Comparison of ENCODE assay signal across 8 cellular contexts in the genomic region with DNA sequence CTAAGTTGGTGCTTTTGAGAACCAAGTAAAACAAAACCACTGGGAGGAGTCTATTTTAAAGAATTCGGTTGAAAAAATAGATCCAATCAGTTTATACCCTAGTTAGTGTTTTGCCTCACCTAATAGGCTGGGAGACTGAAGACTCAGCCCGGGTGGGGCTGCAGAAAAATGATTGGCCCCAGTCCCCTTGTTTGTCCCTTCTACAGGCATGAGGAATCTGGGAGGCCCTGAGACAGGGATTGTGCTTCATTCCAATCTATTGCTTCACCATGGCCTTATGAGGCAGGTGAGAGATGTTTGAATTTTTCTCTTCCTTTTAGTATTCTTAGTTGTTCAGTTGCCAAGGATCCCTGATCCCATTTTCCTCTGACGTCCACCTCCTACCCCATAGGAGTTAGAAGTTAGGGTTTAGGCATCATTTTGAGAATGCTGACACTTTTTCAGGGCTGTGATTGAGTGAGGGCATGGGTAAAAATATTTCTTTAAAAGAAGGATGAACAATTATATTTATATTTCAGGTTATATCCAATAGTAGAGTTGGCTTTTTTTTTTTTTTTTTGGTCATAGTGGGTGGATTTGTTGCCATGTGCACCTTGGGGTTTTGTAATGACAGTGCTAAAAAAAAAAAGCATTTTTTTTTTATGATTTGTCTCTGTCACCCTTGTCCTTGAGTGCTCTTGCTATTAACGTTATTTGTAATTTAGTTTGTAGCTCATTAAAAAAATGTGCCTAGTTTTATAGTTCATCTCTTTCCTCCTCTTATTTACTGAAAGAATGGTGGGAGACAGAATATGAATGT. TPM values are rescaled to one million over a fixed set of nuclear protein-coding genes. Genes with fewer than 3 reads are reported as not detected.
DNase-seq lines count a peak whose midpoint lies in the region; ATAC-seq, FAIRE-seq and TF ChIP-seq lines count a peak whose summit lies in the region.

No MANE protein-coding gene starts in this region.

- H3K14ac ChIP-seq in H1 (ENCODE audit: insufficient read length) = no peak overlapping the region

- H3K4me3 Mint-ChIP-seq in Calu3 (ENCODE audit: low read depth, unreplicated experiment) (peak overlapping the region; percentile 13), chondrocyte (ENCODE audit: unreplicated experiment) (no peak overlapping the region)

- H2AK5ac ChIP-seq in H1 (ENCODE audit: low read depth, low read length) = no peak overlapping the region

- intact Hi-C loops in Calu3 (cut with micrococcal nuclease; ENCODE audit: unreplicated experiment) = loop anchor here (2.0 kb wide), 1 partner anchor 45 kb away; the partner anchor contains the start of gene PYM1

- BruUV-seq in Calu3 (replicated peaks; lab: Mats Ljungman, UMichigan) = no TSS peak

- H4K20me1 ChIP-seq in H1 (replicated peaks in 1 of 2; ENCODE audit: control insufficient read depth in 1 of 2, insufficient read depth in 2 of 2, low read length in 2 of 2) = peaks cover 0 to 2% of the 10 kb centered on the region in 2 experiments
- peaks cover 11% of the 10 kb centered on the region for H4K20me1 ChIP-seq in osteoblast (ENCODE audit: insufficient read depth, low read length)

- peaks cover 9% of the 10 kb centered on the region for H3K23me2 ChIP-seq in H1 (ENCODE audit: low read depth, low read length)

- H3K9me3 ChIP-seq in MG63 (no peaks in the 10 kb centered on the region), H1 (ENCODE audit: insufficient read depth in 2 of 2, low read depth in 1 of 2, low read length in 1 of 2) (no peaks in the 10 kb centered on the region), osteoblast (ENCODE audit: low read depth, low read length) (no peaks in the 10 kb centered on the region)

- no peaks in the 10 kb centered on the region for H3K27me3 ChIP-seq in MG63
- H3K27me3 ChIP-seq in H1 (replicated peaks in 1 of 4; ENCODE audit: control insufficient read depth in 3 of 4, extremely low read depth in 1 of 4, insufficient read depth in 3 of 4, low read length in 3 of 4) = no peaks in the 10 kb centered on the region
- H3K27me3 ChIP-seq in osteoblast (ENCODE audit: insufficient read depth, low read length) = no peaks in the 10 kb centered on the region

- DNase-seq in Calu3 = peak; percentile 46
- DNase-seq in MG63 = peak; percentile 26
- DNase-seq in H1 (ENCODE audit: low read depth in 1 of 2, low spot score in 2 of 2) = no peak
- DNase-seq in osteoblast (ENCODE audit: insufficient read length, low spot score, missing footprints) = peak; percentile 83
- no peak for DNase-seq in stimulated activated CD4-positive, alpha-beta T cell treated with anti-CD3 and anti-CD28 coated beads, Interleukin-12 subunit alpha, Interleukin-12 subunit beta, amount 100 ng/mL, for 4 hours
- no peak for DNase-seq in chondrocyte (ENCODE audit: low spot score)

- no peak overlapping the region for H2BK20ac ChIP-seq in H1 (ENCODE audit: low read length)

- H3K4ac ChIP-seq in H1 (replicated peaks; ENCODE audit: insufficient read length, low read depth, low read length) = no peak overlapping the region

- TF ChIP-seq POLR2A in H1 (IDR thresholded peaks at IDR 0.05; ENCODE audit: control extremely low read depth in 1 of 2, low read depth in 2 of 2, low read length in 2 of 2) = no peak

- no peak for ATAC-seq in GM19035 (IDR thresholded peaks at IDR 0.05; ENCODE audit: unreplicated experiment)
- no peak for ATAC-seq in HG03135 (IDR thresholded peaks at IDR 0.05; ENCODE audit: unreplicated experiment)

- H3K9me3 Mint-ChIP-seq in Calu3 (ENCODE audit: low read depth, unreplicated experiment) = no peaks in the 10 kb centered on the region
- no peaks in the 10 kb centered on the region for H3K9me3 Mint-ChIP-seq in chondrocyte (ENCODE audit: low read depth)

- no peak overlapping the region for H2BK120ac ChIP-seq in H1 (replicated peaks; ENCODE audit: low read depth, low read length)

- H3K18ac ChIP-seq in H1 (ENCODE audit: extremely low read depth, low read length) = no peak overlapping the region

- H3K36me3 ChIP-seq in MG63 (peaks cover 45% of the 10 kb centered on the region), H1 (ENCODE audit: control insufficient read depth in 2 of 4, insufficient read depth in 4 of 4, low read length in 3 of 4) (peaks cover 2 to 29% (median 14%) of the 10 kb centered on the region in 4 experiments; a peak in 5 of 8 replicates), osteoblast (ENCODE audit: insufficient read depth, low read length) (peaks cover 8% of the 10 kb centered on the region)

- H3K27ac Mint-ChIP-seq in Calu3 (ENCODE audit: unreplicated experiment) (no peak overlapping the region), chondrocyte (ENCODE audit: unreplicated experiment) (no peak overlapping the region)

- no peak overlapping the region for H4K8ac ChIP-seq in H1 (ENCODE audit: extremely low read depth, insufficient read depth, low read length)

- H3K4me3 ChIP-seq in MG63 (peak overlapping the region; percentile 58), H1 (ENCODE audit: extremely low read depth in 1 of 4, insufficient read depth in 2 of 4, low read depth in 3 of 4, low read length in 4 of 4) (peak overlapping the region in 2 of 4 experiments; percentile 41 to 61; a peak in 2 of 8 replicates), osteoblast (ENCODE audit: insufficient read depth, low read length) (peak overlapping the region; percentile 84)

- no peak overlapping the region for H2BK15ac ChIP-seq in H1 (ENCODE audit: low read length)

- no peak for TF ChIP-seq RAD21 in H1 (IDR thresholded peaks at IDR 0.05 in 1 of 2, conservative IDR thresholded peaks at IDR 0.05 in 1 of 2; ENCODE audit: low read depth in 2 of 2, low read length in 2 of 2)

- H3K4me2 ChIP-seq in H1 (ENCODE audit: insufficient read depth in 1 of 2, low read depth in 2 of 2, low read length in 2 of 2) (peak overlapping the region; percentile 90 to 96), osteoblast (ENCODE audit: insufficient read depth, low read length) (peak overlapping the region; percentile 99)

- H2BK12ac ChIP-seq in H1 (ENCODE audit: low read depth, low read length) = no peak overlapping the region

- CTCF ChIA-PET in Calu3 (lab: Charles Lee) = no interaction called here
- CTCF ChIA-PET in H1 (lab: Charles Lee; ENCODE audit: partially characterized antibody) = interaction anchor here (1.7 kb wide), 1 partner anchor 12 kb away, joined by 6 read pairs; no protein-coding TSS in a partner anchor

- H3K27ac ChIP-seq in H1 (ENCODE audit: low read depth, low read length) (no peak overlapping the region), osteoblast (ENCODE audit: low read depth, low read length) (peak overlapping the region; percentile 99)

- H2AFZ ChIP-seq in H1 (ENCODE audit: low read length) = no peak overlapping the region
- H2AFZ ChIP-seq in osteoblast (ENCODE audit: low read length) = peak overlapping the region; percentile 84

- POLR2A ChIA-PET in H1 (lab: Charles Lee; ENCODE audit: partially characterized antibody) = no interaction called here

- peaks cover 20% of the 10 kb centered on the region for H3K4me1 Mint-ChIP-seq in Calu3 (ENCODE audit: low read depth, unreplicated experiment)
- peaks cover 23% of the 10 kb centered on the region for H3K4me1 Mint-ChIP-seq in chondrocyte (ENCODE audit: low read depth)

- no peaks in the 10 kb centered on the region for H3K27me3 Mint-ChIP-seq in Calu3 (ENCODE audit: unreplicated experiment)
- H3K27me3 Mint-ChIP-seq in chondrocyte (ENCODE audit: low read depth) = no peaks in the 10 kb centered on the region

- no peak overlapping the region for H3K56ac ChIP-seq in H1 (replicated peaks; ENCODE audit: insufficient read length, low read depth, low read length)

- TF ChIP-seq CTCF in Calu3 (IDR thresholded peaks at IDR 0.05; ENCODE audit: unreplicated experiment) (no peak), H1 (IDR thresholded peaks at IDR 0.05; ENCODE audit: control extremely low read depth in 1 of 3, insufficient read depth in 1 of 3, low read depth in 1 of 3, low read length in 3 of 3) (no peak), osteoblast (IDR thresholded peaks at IDR 0.05; ENCODE audit: extremely low read depth, low read depth, low read length) (no peak), chondrocyte (IDR thresholded peaks at IDR 0.05) (no peak)

- TF ChIP-seq EP300 in H1 (IDR thresholded peaks at IDR 0.05; ENCODE audit: borderline replicate concordance in 1 of 2, low read depth in 2 of 2, low read length in 2 of 2) = no peak

- no peak overlapping the region for H4K91ac ChIP-seq in H1 (replicated peaks; ENCODE audit: insufficient read length, low read length)

- no peak overlapping the region for H2BK5ac ChIP-seq in H1 (ENCODE audit: low read depth, low read length)

- H3K79me1 ChIP-seq in H1 (ENCODE audit: low read depth, low read length) = peaks cover 2% of the 10 kb centered on the region; the same call in 1 of the 2 replicates

- H3K9ac ChIP-seq in H1 (replicated peaks in 1 of 4; ENCODE audit: extremely low read depth in 1 of 4, low read depth in 3 of 4, low read length in 3 of 4) = no peak overlapping the region; a peak in 1 of 7 replicates

- no peak overlapping the region for H3K23ac ChIP-seq in H1 (ENCODE audit: insufficient read length)

- H3K4me1 ChIP-seq in H1 (replicated peaks in 1 of 4; ENCODE audit: control insufficient read depth in 3 of 4, insufficient read depth in 4 of 4, low read length in 3 of 4) = peaks cover 0 to 7% (median 1%) of the 10 kb centered on the region in 4 experiments; a peak in 4 of 7 replicates
- peaks cover 35% of the 10 kb centered on the region for H3K4me1 ChIP-seq in osteoblast (ENCODE audit: insufficient read depth, low read length)

- peaks cover 18% of the 10 kb centered on the region for H3K36me3 Mint-ChIP-seq in Calu3 (ENCODE audit: insufficient read depth, unreplicated experiment)
- H3K36me3 Mint-ChIP-seq in chondrocyte (ENCODE audit: low read depth) = peaks cover 1% of the 10 kb centered on the region

- WGBS in H1 (ENCODE audit: extremely low coverage in 1 of 2, insufficient coverage in 1 of 2, insufficient read length in 1 of 2, insufficient replicate concordance in 2 of 2, low coverage in 1 of 2, low lambda C conversion rate in 2 of 2, missing lambda C conversion rate in 1 of 2), 2 experiments = 88% methylated on average over 4 of the region's 4 CpGs; no CpG with 5 or more reads in 1 of the 2 experiments

- no peak overlapping the region for H4K5ac ChIP-seq in H1 (ENCODE audit: insufficient read length, low read depth, low read length)

- peaks cover 3 to 36% of the 10 kb centered on the region in 2 experiments; a peak in 3 of 4 replicates for H3K79me2 ChIP-seq in H1 (ENCODE audit: control insufficient read depth in 1 of 2, insufficient read depth in 2 of 2, low read length in 2 of 2)
- H3K79me2 ChIP-seq in osteoblast (ENCODE audit: insufficient read depth, low read length) = peaks cover 50% of the 10 kb centered on the region

- no peak for FAIRE-seq in H1 (lab: Jason Lieb, UNC)

RNA-seq across cellular contexts. Expression of gene RAB5B, which starts 1.6 kb away (rescaled TPM):
- total RNA-seq in Calu3 (2022) (84.7 and 91.6 TPM in 2 replicates), osteoblast (82.9 and 87.5 TPM in 2 replicates), chondrocyte (105 TPM in 3 replicates)
- total RNA-seq in MG63 (2014; rRNA removed; shearing (Covaris generic); ENCODE audit: low replicate concordance) = 16.5 and 18.6 TPM in 2 replicates
- 56.7 and 65.6 TPM in 2 replicates for total RNA-seq in H1 (2021; fragmentation: NEBNext Ultra II Directional; extraction: Animal tissue kit (Norgen Biotek cat#: 25700))
- 47.2 and 62.4 TPM in 2 replicates for polyA plus RNA-seq in H1 (2011; rRNA removed)
- 61.2 TPM for polyA plus RNA-seq in H1 (2011; cell fraction: cytosol; rRNA removed)
- 33.7 TPM for polyA plus RNA-seq in H1 (2011; cell fraction: nucleus; rRNA removed)
- polyA plus RNA-seq in H1 (2012, experiment 1 of 2) = 39.6 to 49.1 TPM (median 43.6 TPM) in 4 replicates
- 37.5 TPM for polyA plus RNA-seq in H1 (2012, experiment 2 of 2)
- polyA plus RNA-seq in H1 (2013, experiment 1 of 2) = 38.9 TPM
- polyA plus RNA-seq in H1 (2013, experiment 2 of 2) = 40.2 TPM
- 79.5 and 82.6 TPM in 2 replicates for polyA minus RNA-seq in H1 (2011; rRNA and poly(A)+ RNA removed)
- polyA minus RNA-seq in H1 (2011; cell fraction: cytosol; rRNA and poly(A)+ RNA removed) = 35.5 TPM
- polyA minus RNA-seq in H1 (2011; cell fraction: nucleus; rRNA and poly(A)+ RNA removed) = 28.6 TPM

RNA-seq across cellular contexts. Expression of gene CDK2, which starts 5.6 kb away (rescaled TPM):
- total RNA-seq in Calu3 (2022) (68.9 and 76.4 TPM in 2 replicates), osteoblast (13.0 and 13.4 TPM in 2 replicates), chondrocyte (25.5 to 41.4 TPM (median 26.1 TPM) in 3 replicates)
- 40.9 and 41.8 TPM in 2 replicates for total RNA-seq in MG63 (2014; rRNA removed; shearing (Covaris generic); ENCODE audit: low replicate concordance)
- 41.7 and 42.5 TPM in 2 replicates for total RNA-seq in H1 (2021; fragmentation: NEBNext Ultra II Directional; extraction: Animal tissue kit (Norgen Biotek cat#: 25700))
- polyA plus RNA-seq in H1 (2011; rRNA removed) = 39.4 and 41.6 TPM in 2 replicates
- polyA plus RNA-seq in H1 (2011; cell fraction: cytosol; rRNA removed) = 45.7 TPM
- polyA plus RNA-seq in H1 (2011; cell fraction: nucleus; rRNA removed) = 79.8 TPM
- 49.9 to 51.7 TPM (median 51.1 TPM) in 4 replicates for polyA plus RNA-seq in H1 (2012, experiment 1 of 2)
- polyA plus RNA-seq in H1 (2012, experiment 2 of 2) = 24.2 TPM
- polyA plus RNA-seq in H1 (2013, experiment 1 of 2) = 34.7 TPM
- 34.4 TPM for polyA plus RNA-seq in H1 (2013, experiment 2 of 2)
- polyA minus RNA-seq in H1 (2011; rRNA and poly(A)+ RNA removed) = 54.2 and 61.6 TPM in 2 replicates
- polyA minus RNA-seq in H1 (2011; cell fraction: cytosol; rRNA and poly(A)+ RNA removed) = 28.5 TPM
- polyA minus RNA-seq in H1 (2011; cell fraction: nucleus; rRNA and poly(A)+ RNA removed) = 24.8 TPM

RNA-seq across cellular contexts. Expression of gene PMEL, which starts 6.4 kb away (rescaled TPM):
- total RNA-seq in Calu3 (2022) (1.6 and 2.1 TPM in 2 replicates), osteoblast (0.59 and 0.72 TPM in 2 replicates), chondrocyte (0.45 to 1.1 TPM (median 0.82 TPM) in 3 replicates)
- 2.0 TPM in 1 of 2 replicates, not detected in the other for total RNA-seq in MG63 (2014; rRNA removed; shearing (Covaris generic); ENCODE audit: low replicate concordance)
- 120 and 128 TPM in 2 replicates for total RNA-seq in H1 (2021; fragmentation: NEBNext Ultra II Directional; extraction: Animal tissue kit (Norgen Biotek cat#: 25700))
- polyA plus RNA-seq in H1 (2011; rRNA removed) = 382 and 467 TPM in 2 replicates
- polyA plus RNA-seq in H1 (2011; cell fraction: cytosol; rRNA removed) = 273 TPM
- polyA plus RNA-seq in H1 (2011; cell fraction: nucleus; rRNA removed) = 777 TPM
- 121 to 177 TPM (median 161 TPM) in 4 replicates for polyA plus RNA-seq in H1 (2012, experiment 1 of 2)
- polyA plus RNA-seq in H1 (2012, experiment 2 of 2) = 187 TPM
- 150 TPM for polyA plus RNA-seq in H1 (2013, experiment 1 of 2)
- 120 TPM for polyA plus RNA-seq in H1 (2013, experiment 2 of 2)
- polyA minus RNA-seq in H1 (2011; rRNA and poly(A)+ RNA removed) = 247 and 291 TPM in 2 replicates
- polyA minus RNA-seq in H1 (2011; cell fraction: cytosol; rRNA and poly(A)+ RNA removed) = 109 TPM
- polyA minus RNA-seq in H1 (2011; cell fraction: nucleus; rRNA and poly(A)+ RNA removed) = 104 TPM

RNA-seq across cellular contexts. Expression of gene SUOX, which starts 24.8 kb away (rescaled TPM):
- total RNA-seq in Calu3 (2022) = 31.1 and 34.9 TPM in 2 replicates
- total RNA-seq in MG63 (2014; rRNA removed; shearing (Covaris generic); ENCODE audit: low replicate concordance) = 9.7 and 23.4 TPM in 2 replicates
- total RNA-seq in H1 (2021; fragmentation: NEBNext Ultra II Directional; extraction: Animal tissue kit (Norgen Biotek cat#: 25700)) = 22.5 and 23.1 TPM in 2 replicates
- 26.8 and 31.3 TPM in 2 replicates for polyA plus RNA-seq in H1 (2011; rRNA removed)
- 29.5 TPM for polyA plus RNA-seq in H1 (2011; cell fraction: cytosol; rRNA removed)
- polyA plus RNA-seq in H1 (2011; cell fraction: nucleus; rRNA removed) = 47.9 TPM
- polyA plus RNA-seq in H1 (2012, experiment 1 of 2) = 20.1 to 28.2 TPM (median 26.6 TPM) in 4 replicates
- 24.9 TPM for polyA plus RNA-seq in H1 (2012, experiment 2 of 2)
- polyA plus RNA-seq in H1 (2013, experiment 1 of 2) = 21.4 TPM
- polyA plus RNA-seq in H1 (2013, experiment 2 of 2) = 21.5 TPM
- 42.7 and 45.5 TPM in 2 replicates for polyA minus RNA-seq in H1 (2011; rRNA and poly(A)+ RNA removed)
- 16.3 TPM for polyA minus RNA-seq in H1 (2011; cell fraction: cytosol; rRNA and poly(A)+ RNA removed)
- 31.2 TPM for polyA minus RNA-seq in H1 (2011; cell fraction: nucleus; rRNA and poly(A)+ RNA removed)
- 12.3 and 13.0 TPM in 2 replicates for total RNA-seq in osteoblast
- 11.4 to 18.2 TPM (median 13.9 TPM) in 3 replicates for total RNA-seq in chondrocyte

RNA-seq across cellular contexts. Expression of gene DGKA, which starts 41.3 kb away (rescaled TPM):
- 50.3 and 51.2 TPM in 2 replicates for total RNA-seq in Calu3 (2022)
- 2.6 and 2.9 TPM in 2 replicates for total RNA-seq in MG63 (2014; rRNA removed; shearing (Covaris generic); ENCODE audit: low replicate concordance)
- total RNA-seq in H1 (2021; fragmentation: NEBNext Ultra II Directional; extraction: Animal tissue kit (Norgen Biotek cat#: 25700)) = 18.0 and 21.3 TPM in 2 replicates
- polyA plus RNA-seq in H1 (2011; rRNA removed) = 15.9 and 24.4 TPM in 2 replicates
- polyA plus RNA-seq in H1 (2011; cell fraction: cytosol; rRNA removed) = 16.9 TPM
- polyA plus RNA-seq in H1 (2011; cell fraction: nucleus; rRNA removed) = 86.0 TPM
- 23.4 to 38.0 TPM (median 26.0 TPM) in 4 replicates for polyA plus RNA-seq in H1 (2012, experiment 1 of 2)
- polyA plus RNA-seq in H1 (2012, experiment 2 of 2) = 7.8 TPM
- polyA plus RNA-seq in H1 (2013, experiment 1 of 2) = 20.5 TPM
- polyA plus RNA-seq in H1 (2013, experiment 2 of 2) = 23.7 TPM
- 15.0 and 23.9 TPM in 2 replicates for polyA minus RNA-seq in H1 (2011; rRNA and poly(A)+ RNA removed)
- 14.2 TPM for polyA minus RNA-seq in H1 (2011; cell fraction: cytosol; rRNA and poly(A)+ RNA removed)
- 26.5 TPM for polyA minus RNA-seq in H1 (2011; cell fraction: nucleus; rRNA and poly(A)+ RNA removed)
- total RNA-seq in osteoblast = 32.6 and 36.5 TPM in 2 replicates
- total RNA-seq in chondrocyte = 65.8 to 118 TPM (median 66.4 TPM) in 3 replicates

Comparison
In these comparisons a context has a peak if more than half of its experiments do, and no peak if none do; other contexts are left out.
1. DNase-seq: peak in Calu3 (single experiment), MG63 (single experiment) and osteoblast (single experiment); none in H1 (0 of 2), stimulated activated CD4-positive, alpha-beta T cell treated with anti-CD3 and anti-CD28 coated beads, Interleukin-12 subunit alpha, Interleukin-12 subunit beta, amount 100 ng/mL, for 4 hours (single experiment) and chondrocyte (single experiment).
2. RNA of gene PMEL, which starts 6.4 kb away (total RNA-seq): 120 to 128 TPM in H1; 1.6 to 2.1 TPM in Calu3, 2.0 TPM in MG63, 0.59 to 0.72 TPM in osteoblast and 0.45 to 1.1 TPM in chondrocyte; every median in the first group is over 10 times any median in the second.